ENCODE assay signal across 23 cellular contexts in the genomic region with DNA sequence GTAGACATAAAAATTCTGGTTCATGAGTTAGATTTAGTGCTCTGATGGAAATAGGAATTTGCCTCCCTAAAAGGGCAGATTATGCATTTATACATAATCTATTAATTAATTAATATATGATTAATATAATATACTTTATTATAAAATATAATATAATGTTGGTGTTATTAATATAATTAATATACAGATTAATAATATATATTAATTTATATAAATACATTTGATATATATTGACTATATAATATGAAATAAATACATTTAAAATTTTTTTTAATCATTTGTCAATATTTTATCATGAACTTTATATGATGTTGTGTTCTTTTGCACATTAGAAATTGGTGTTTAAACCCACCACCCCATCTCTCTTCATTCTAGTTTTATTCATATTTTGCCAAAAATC.
A peak's percentile ranks its signal among the peaks of the same experiment; 100 is the strongest.
DNase-seq lines count a peak whose midpoint lies in the region; ATAC-seq, FAIRE-seq and TF ChIP-seq lines count a peak whose summit lies in the region.
"Had no signal": no experiment of that assay in that cellular context is flagged by ENCODE, and none has a peak within 500 bp of the region (broad histone marks: within the 10 kb centered on the region; RNA-seq: fewer than 3 reads in every experiment).

No MANE protein-coding gene starts in this region.

- no peaks in the 10 kb centered on the region for H3K27me3 ChIP-seq in small intestine (ENCODE audit: control insufficient read depth in 2 of 2, insufficient read depth in 2 of 2, low read length in 2 of 2)
- H3K27me3 ChIP-seq: BLaER1 had no signal

- H3K4me3 Mint-ChIP-seq in WTC11 (no peak overlapping the region), chondrocyte (ENCODE audit: unreplicated experiment) (no peak overlapping the region)
- H3K4me3 Mint-ChIP-seq: B cell; CD4-positive, CD25-positive, alpha-beta regulatory T cell; CD8-positive, alpha-beta T cell had no signal

- H3K27me3 Mint-ChIP-seq in WTC11 (ENCODE audit: low read depth) (no peaks in the 10 kb centered on the region), chondrocyte (ENCODE audit: low read depth) (no peaks in the 10 kb centered on the region)
- H3K27me3 Mint-ChIP-seq: B cell; CD4-positive, CD25-positive, alpha-beta regulatory T cell had no signal

- peak; percentile 86 for FAIRE-seq in G401.6 (lab: Jason Lieb, UNC)
- FAIRE-seq in frontal cortex (lab: Jason Lieb, UNC): peak; percentile 93
- FAIRE-seq in small intestine (lab: Jason Lieb, UNC): peak; percentile 57
- FAIRE-seq: GM12878, GM19239, H1 had no signal

- H3K27ac Mint-ChIP-seq in WTC11 (no peak overlapping the region), chondrocyte (ENCODE audit: unreplicated experiment) (no peak overlapping the region)
- H3K27ac Mint-ChIP-seq: B cell; CD4-positive, CD25-positive, alpha-beta regulatory T cell; CD8-positive, alpha-beta T cell had no signal

- no peaks in the 10 kb centered on the region for H3K4me1 ChIP-seq in small intestine (ENCODE audit: control insufficient read depth in 2 of 2, insufficient read depth in 1 of 2, low read depth in 1 of 2, low read length in 1 of 2)
- H3K4me1 ChIP-seq: BLaER1, Caco-2 had no signal

- H3K36me3 Mint-ChIP-seq in WTC11 (no peaks in the 10 kb centered on the region), chondrocyte (ENCODE audit: low read depth) (no peaks in the 10 kb centered on the region)
- H3K36me3 Mint-ChIP-seq: CD4-positive, CD25-positive, alpha-beta regulatory T cell; CD8-positive, alpha-beta T cell had no signal

- H3K36me3 ChIP-seq in small intestine (ENCODE audit: control insufficient read depth in 2 of 2, insufficient read depth in 2 of 2, low read length in 2 of 2): no peaks in the 10 kb centered on the region
- H3K36me3 ChIP-seq: BLaER1 had no signal

- no peaks in the 10 kb centered on the region for H3K4me1 Mint-ChIP-seq in WTC11
- H3K4me1 Mint-ChIP-seq in chondrocyte (ENCODE audit: low read depth): no peaks in the 10 kb centered on the region
- H3K4me1 Mint-ChIP-seq: B cell; CD4-positive, CD25-positive, alpha-beta regulatory T cell had no signal

- no peak overlapping the region for H3K4me3 ChIP-seq in small intestine (ENCODE audit: low read depth in 1 of 2, low read length in 2 of 2)
- H3K4me3 ChIP-seq: BLaER1, GM12878, GM23248 had no signal

- POLR2A ChIA-PET in WTC11 (lab: Charles Lee): no interaction called here

- CTCF ChIA-PET in WTC11 (lab: Charles Lee): no interaction called here

- H3K27ac ChIP-seq in small intestine (ENCODE audit: low read depth in 1 of 2, low read length in 1 of 2): no peak overlapping the region
- H3K27ac ChIP-seq: BLaER1, C4-2B, GM23248 had no signal

- H3K9me3 Mint-ChIP-seq in WTC11 (0 out of 2 replicates have a peak, but pooled peaks cover 8% of the 10 kb centered on the region), chondrocyte (ENCODE audit: low read depth) (peaks cover 14% of the 10 kb centered on the region)

- DNase-seq in WTC11 (ENCODE audit: low spot score) (no peak), frontal cortex (ENCODE audit: low spot score in 2 of 2) (no peak), small intestine (no peak), AG08396 (ENCODE audit: low spot score) (no peak), chondrocyte (ENCODE audit: low spot score) (no peak)
- no peak for DNase-seq in activated CD4-positive, alpha-beta T cell treated with anti-CD3 and anti-CD28 coated beads, Interleukin-2, amount 50 U/mL, for 4 hours
- DNase-seq: 8988T; Caco-2; CD4-positive, CD25-positive, alpha-beta regulatory T cell; CD8-positive, alpha-beta T cell; DMS153; DND-41; GDM1; GM23248; H7; HCEC 1CT had no signal

- no peak for ATAC-seq in WTC11
- ATAC-seq: CD8-positive, alpha-beta T cell; GM12878 had no signal

- TF ChIP-seq CTCF in WTC11 (IDR thresholded peaks at IDR 0.05): no peak
- TF ChIP-seq CTCF in chondrocyte (IDR thresholded peaks at IDR 0.05): no peak

- H3K9me3 ChIP-seq in small intestine (ENCODE audit: control insufficient read depth, low read depth): no peaks in the 10 kb centered on the region
- H3K9me3 ChIP-seq: BLaER1, Caco-2 had no signal

TF ChIP-seq in WTC11, 78 proteins besides CTCF, POLR2A, EP300 and RAD21:
- TF ChIP-seq HMGA2 (CRISPR knock-in tag; IDR thresholded peaks at IDR 0.05) (peak; percentile 92; the same call in 1 of the 2 replicates), GRHL2 (CRISPR knock-in tag; IDR thresholded peaks at IDR 0.05; ENCODE audit: insufficient replicate concordance, severe bottlenecking) (no peak), ATF1 (CRISPR knock-in tag; IDR thresholded peaks at IDR 0.05) (no peak)
